Comparison of ENCODE assay signal across 34 cellular contexts in genomic region chr22:28132466-28132865, GRCh38.
"Had no signal": no experiment of that assay in that cellular context is flagged by ENCODE, and none has a peak within 500 bp of the region (broad histone marks: within the 10 kb centered on the region; RNA-seq: fewer than 3 reads in every experiment).

No MANE protein-coding gene starts in this region.

- H3K27ac Mint-ChIP-seq: activated B cell treated with CpG ODN at 0.5 μM for 24 hours; activated CD8-positive, alpha-beta T cell treated with anti-CD3 and anti-CD28 coated beads for 36 hours; activated naive CD8-positive, alpha-beta T cell; activated T-helper 17 cell treated with anti-CD3 and anti-CD28 coated beads, Interleukin-2, amount 50 U/mL, for 72 hours; brain; dendritic cell treated with granulocyte-macrophage colony-stimulating factor and Interleukin-4, amounts not matched to agents 40 ng/mL and 50 ng/mL, for 4 days; endodermal cell; T-cell; T-helper 1 cell treated with Interleukin-12 subunit alpha and Interleukin-12 subunit beta and Interleukin-4 antibody, amounts not matched to agents 30 μg/mL and 1 μg/mL, for 36 hours had no signal

- H3K27ac ChIP-seq: breast epithelium, cardiac muscle cell, coronary artery, dorsolateral prefrontal cortex, esophagus squamous epithelium, gastroesophageal sphincter, heart right ventricle, WERI-Rb-1 had no signal

- H3K36me3 ChIP-seq: breast epithelium, cardiac muscle cell, esophagus squamous epithelium, heart right ventricle, WERI-Rb-1 had no signal

- H3K9me3 Mint-ChIP-seq: activated B cell treated with CpG ODN at 0.5 μM for 24 hours; activated CD8-positive, alpha-beta T cell treated with anti-CD3 and anti-CD28 coated beads for 36 hours; activated T-cell treated with anti-CD3 and anti-CD28 coated beads, Interleukin-2, amount 50 U/mL, for 4 hours; activated T-helper 17 cell treated with anti-CD3 and anti-CD28 coated beads, Interleukin-2, amount 50 U/mL, for 72 hours; dendritic cell treated with granulocyte-macrophage colony-stimulating factor and Interleukin-4, amounts not matched to agents 40 ng/mL and 50 ng/mL, for 4 days; T-cell; T-helper 1 cell treated with Interleukin-12 subunit alpha and Interleukin-12 subunit beta and Interleukin-4 antibody, amounts not matched to agents 30 μg/mL and 1 μg/mL, for 36 hours had no signal

- H3K27me3 Mint-ChIP-seq: activated naive CD8-positive, alpha-beta T cell; brain; dendritic cell treated with granulocyte-macrophage colony-stimulating factor and Interleukin-4, amounts not matched to agents 40 ng/mL and 50 ng/mL, for 4 days had no signal

- H3K27me3 ChIP-seq: breast epithelium, cardiac muscle cell, dorsolateral prefrontal cortex, esophagus squamous epithelium, gastroesophageal sphincter, heart right ventricle had no signal

- H3K4me1 Mint-ChIP-seq: activated B cell treated with CpG ODN at 0.5 μM for 24 hours; activated T-helper 17 cell treated with anti-CD3 and anti-CD28 coated beads, Interleukin-2, amount 50 U/mL, for 72 hours; brain; T-cell had no signal

- H3K4me1 ChIP-seq: breast epithelium, esophagus squamous epithelium, gastroesophageal sphincter, heart right ventricle had no signal

- H3K36me3 Mint-ChIP-seq: T-cell had no signal

- H3K4me3 Mint-ChIP-seq: activated B cell treated with CpG ODN at 0.5 μM for 24 hours; activated CD8-positive, alpha-beta T cell treated with anti-CD3 and anti-CD28 coated beads for 36 hours; activated naive CD8-positive, alpha-beta T cell; activated T-cell treated with anti-CD3 and anti-CD28 coated beads, Interleukin-2, amount 50 U/mL, for 4 hours; activated T-helper 17 cell treated with anti-CD3 and anti-CD28 coated beads, Interleukin-2, amount 50 U/mL, for 72 hours; brain; dendritic cell treated with granulocyte-macrophage colony-stimulating factor and Interleukin-4, amounts not matched to agents 40 ng/mL and 50 ng/mL, for 4 days; endodermal cell; T-cell; T-helper 1 cell treated with Interleukin-12 subunit alpha and Interleukin-12 subunit beta and Interleukin-4 antibody, amounts not matched to agents 30 μg/mL and 1 μg/mL, for 36 hours had no signal

- DNase-seq: activated B cell treated with CpG ODN at 0.5 μM for 24 hours; activated CD4-positive, alpha-beta T cell treated with anti-CD3 and anti-CD28 coated beads for 48 hours; activated CD4-positive, alpha-beta T cell treated with anti-CD3 and anti-CD28 coated beads, Interleukin-2, amount 50 U/mL, for 1 hour; activated CD4-positive, alpha-beta T cell treated with anti-CD3 and anti-CD28 coated beads, Interleukin-2, amount 50 U/mL, for 48 hours; activated CD8-positive, alpha-beta memory T cell treated with anti-CD3 and anti-CD28 coated beads for 24 hours; activated CD8-positive, alpha-beta T cell treated with anti-CD3 and anti-CD28 coated beads for 36 hours; activated effector memory CD4-positive, alpha-beta T cell treated with Interleukin-2 at 50 U/mL for 16 hours; activated gamma-delta T cell treated with Interleukin-2 at 50 U/mL for 16 hours; activated naive CD4-positive, alpha-beta T cell treated with anti-CD3 and anti-CD28 coated beads, Interleukin-2, amount 50 U/mL, for 16 hours; activated naive CD4-positive, alpha-beta T cell treated with Interleukin-2 at 50 U/mL for 16 hours; activated T-cell treated with anti-CD3 and anti-CD28 coated beads, Interleukin-2, amount 50 U/mL, for 4 hours; amniotic stem cell; anterior cingulate cortex; central memory CD4-positive, alpha-beta T cell; cerebellar nuclear complex; dorsolateral prefrontal cortex; effector memory CD4-positive, alpha-beta T cell; endodermal cell; erythroblast; esophagus squamous epithelium; foreskin melanocyte; heart right ventricle; T-cell; T1000; WERI-Rb-1 had no signal

- H3K4me3 ChIP-seq: breast epithelium, cardiac muscle cell, coronary artery, dorsolateral prefrontal cortex, esophagus squamous epithelium, gastroesophageal sphincter, heart right ventricle had no signal
